ENCODE assay signal across 8 cellular contexts in genomic region chr10:30736685-30737232, GRCh38.
DNase-seq lines count a peak whose midpoint lies in the region; ATAC-seq and TF ChIP-seq lines count a peak whose summit lies in the region.

No MANE protein-coding gene starts in this region.

- no peaks in the 10 kb centered on the region for H3K9me3 ChIP-seq in SK-N-SH

- POLR2A ChIA-PET in SK-N-SH (lab: Yijun Ruan, JAX): no interaction called here

- 41% methylated on average over 10 of the region's 10 CpGs for WGBS in SK-N-SH (ENCODE audit: low lambda C conversion rate)

- no peaks in the 10 kb centered on the region for H3K27me3 ChIP-seq in SK-N-SH (ENCODE audit: insufficient read depth)

- H3K4me3 ChIP-seq in SK-N-SH (ENCODE audit: low read depth in 2 of 2, low read length in 1 of 2): no peak overlapping the region

- peak overlapping the region; percentile 41; the same call in 1 of the 2 replicates for H3K9ac ChIP-seq in SK-N-SH

- H3K4me2 ChIP-seq in SK-N-SH: no peak overlapping the region

- peak; percentile 88 for ATAC-seq in GM18873 (IDR thresholded peaks at IDR 0.05; ENCODE audit: low FRiP score, unreplicated experiment)
- peak; percentile 75 for ATAC-seq in HG03064 (IDR thresholded peaks at IDR 0.05; ENCODE audit: low read depth, unreplicated experiment)

- TF ChIP-seq EP300 in SK-N-SH (IDR thresholded peaks at IDR 0.05; ENCODE audit: borderline replicate concordance in 1 of 2, low read depth in 1 of 2, low read length in 1 of 2): peak in 1 of 2 experiments; percentile 61; a peak in 1 of 4 replicates

- no peaks in the 10 kb centered on the region for H4K20me1 ChIP-seq in SK-N-SH (ENCODE audit: insufficient read depth)

- no peaks in the 10 kb centered on the region for H3K36me3 ChIP-seq in SK-N-SH (replicated peaks in 1 of 2; ENCODE audit: control insufficient read depth in 1 of 2, insufficient read depth in 2 of 2, low read length in 1 of 2)

- H3K9me2 ChIP-seq in SK-N-SH: no peaks in the 10 kb centered on the region

- H3K27ac ChIP-seq in SK-N-SH (ENCODE audit: low read depth in 2 of 2, low read length in 1 of 2): peak overlapping the region in 1 of 2 experiments; percentile 78; a peak in 2 of 4 replicates

- DNase-seq in A172 (ENCODE audit: low spot score): peak; percentile 99
- DNase-seq in SK-N-SH: no peak
- DNase-seq in glomerular visceral epithelial cell (ENCODE audit: extremely low spot score): peak; percentile 97
- no peak for DNase-seq in midbrain (lab: John Stamatoyannopoulos, UW)
- DNase-seq in RPMI8226: no peak
- no peak for DNase-seq in middle frontal gyrus (ENCODE audit: extremely low spot score, low spot score)

- no peak for TF ChIP-seq RAD21 in SK-N-SH (IDR thresholded peaks at IDR 0.05; ENCODE audit: low read length)

- no peaks in the 10 kb centered on the region for H3F3A ChIP-seq in SK-N-SH (replicated peaks; ENCODE audit: insufficient read depth)

- no peak for TF ChIP-seq CTCF in SK-N-SH (IDR thresholded peaks at IDR 0.05)

- H3K79me2 ChIP-seq in SK-N-SH (ENCODE audit: insufficient read depth): no peaks in the 10 kb centered on the region

- peak overlapping the region; percentile 47; the same call in 1 of the 2 replicates for H2AFZ ChIP-seq in SK-N-SH (ENCODE audit: low read depth)

- CTCF ChIA-PET in SK-N-SH (lab: Yijun Ruan, JAX): interaction anchor here (1.0 to 3.1 kb wide), 4 partner anchors 9 to 91 kb away, joined by 3 to 9 read pairs (median 4); no protein-coding TSS in a partner anchor

- H3K4me1 ChIP-seq in SK-N-SH (ENCODE audit: control insufficient read depth in 1 of 2, insufficient read depth in 2 of 2, low read depth in 1 of 2, low read length in 1 of 2): 0 out of 4 replicates have a peak, but pooled peaks cover 0 to 5% of the 10 kb centered on the region in 2 experiments

TF ChIP-seq in SK-N-SH, 30 proteins besides CTCF, POLR2A, EP300 and RAD21:
- TF ChIP-seq RFX5 (IDR thresholded peaks at IDR 0.05; ENCODE audit: low read length): no peak
- no peak for TF ChIP-seq USF1 (IDR thresholded peaks at IDR 0.05; ENCODE audit: borderline replicate concordance, low read depth)
- TF ChIP-seq IRF3 (IDR thresholded peaks at IDR 0.05; ENCODE audit: low read depth, low read length): no peak
- TF ChIP-seq ZBTB33 (IDR thresholded peaks at IDR 0.05; ENCODE audit: borderline replicate concordance, low read depth): no peak
- peak; percentile 61; the same call in 1 of the 2 replicates for TF ChIP-seq TCF12 (IDR thresholded peaks at IDR 0.05)
- no peak for TF ChIP-seq YY1 (IDR thresholded peaks at IDR 0.05; ENCODE audit: low read depth)
- TF ChIP-seq TEAD4 (IDR thresholded peaks at IDR 0.05; ENCODE audit: borderline replicate concordance, insufficient read depth): no peak
- no peak for TF ChIP-seq RXRA (IDR thresholded peaks at IDR 0.05; ENCODE audit: borderline replicate concordance, low read depth)
- TF ChIP-seq SIN3A (IDR thresholded peaks at IDR 0.05; ENCODE audit: borderline replicate concordance, low read depth, low read length): no peak
- TF ChIP-seq SMC3 (IDR thresholded peaks at IDR 0.05; ENCODE audit: low read depth, low read length): no peak
- TF ChIP-seq MEF2A (IDR thresholded peaks at IDR 0.05; ENCODE audit: borderline replicate concordance, low read depth): no peak
- TF ChIP-seq MXI1 (IDR thresholded peaks at IDR 0.05; ENCODE audit: low read depth, low read length): no peak
- TF ChIP-seq JUND (IDR thresholded peaks at IDR 0.05): peak; percentile 52; the same call in 1 of the 2 replicates
- TF ChIP-seq CHD2 (IDR thresholded peaks at IDR 0.05; ENCODE audit: low read length, partially characterized antibody): no peak
- TF ChIP-seq NFIC (IDR thresholded peaks at IDR 0.05; ENCODE audit: borderline replicate concordance): 0 out of 2 replicates have a peak, but pooled peaks have one; percentile 5
- TF ChIP-seq FOXM1 (IDR thresholded peaks at IDR 0.05; ENCODE audit: low read depth): no peak
- peak; percentile 76 for TF ChIP-seq FOSL2 (IDR thresholded peaks at IDR 0.05; ENCODE audit: borderline replicate concordance, low read depth)
- TF ChIP-seq GABPA (IDR thresholded peaks at IDR 0.05; ENCODE audit: low read depth): no peak
- TF ChIP-seq POLR2AphosphoS5 (IDR thresholded peaks at IDR 0.05; ENCODE audit: low read depth, low read length): no peak
- TF ChIP-seq NRF1 (IDR thresholded peaks at IDR 0.05; ENCODE audit: low read depth, low read length): no peak
- peak; percentile 64; the same call in 1 of the 2 replicates for TF ChIP-seq MAX (IDR thresholded peaks at IDR 0.05; ENCODE audit: low read depth)
- TF ChIP-seq PBX3 (IDR thresholded peaks at IDR 0.05): peak; percentile 44
- TF ChIP-seq REST (IDR thresholded peaks at IDR 0.05; ENCODE audit: low read depth, low read length): no peak
- no peak for TF ChIP-seq GATA2 (CRISPR knock-in tag; IDR thresholded peaks at IDR 0.05)
- TF ChIP-seq EZH2phosphoT487 (IDR thresholded peaks at IDR 0.05; ENCODE audit: borderline replicate concordance, low read depth): no peak

Comparison
In these comparisons a context has a peak if more than half of its experiments do, and no peak if none do; other contexts are left out.
1. DNase-seq: peak in A172 (single experiment) and glomerular visceral epithelial cell (single experiment); none in SK-N-SH (single experiment), midbrain (single experiment), RPMI8226 (single experiment) and middle frontal gyrus (single experiment).